Comparison of ENCODE assay signal across 13 cellular contexts in genomic region chr3:69998759-69999158, GRCh38. TPM values are rescaled to one million over a fixed set of nuclear protein-coding genes. Genes with fewer than 3 reads are reported as not detected.
A peak's percentile ranks its signal among the peaks of the same experiment; 100 is the strongest.
DNase-seq lines count a peak whose midpoint lies in the region; ATAC-seq, FAIRE-seq and TF ChIP-seq lines count a peak whose summit lies in the region.
"Had no signal": no experiment of that assay in that cellular context is flagged by ENCODE, and none has a peak within 500 bp of the region (broad histone marks: within the 10 kb centered on the region; RNA-seq: fewer than 3 reads in every experiment).

No MANE protein-coding gene starts in this region.

- no peaks in the 10 kb centered on the region for H3K9me3 ChIP-seq in A549
- H3K9me3 ChIP-seq in esophagus squamous epithelium: no peaks in the 10 kb centered on the region
- H3K9me3 ChIP-seq: mucosa of descending colon had no signal

- POLR2A ChIA-PET in A549 (lab: Yijun Ruan, JAX): no interaction called here

- H3K27ac ChIP-seq in A549 (no peak overlapping the region; a peak in 1 of 6 replicates), esophagus squamous epithelium (peak overlapping the region in 3 of 4 donors; percentile 67 to 86 (median 74))

- peaks cover 32% of the 10 kb centered on the region for H3K4me1 Mint-ChIP-seq in osteocyte (ENCODE audit: unreplicated experiment)
- H3K4me1 Mint-ChIP-seq: CD4-positive, CD25-positive, alpha-beta regulatory T cell had no signal

- H3K27me3 Mint-ChIP-seq in osteocyte (ENCODE audit: unreplicated experiment): no peaks in the 10 kb centered on the region
- H3K27me3 Mint-ChIP-seq: CD4-positive, CD25-positive, alpha-beta regulatory T cell had no signal

- intact Hi-C loops in esophagus squamous epithelium (cut with DNase I): no loop called here

- no peaks in the 10 kb centered on the region for H3K27me3 ChIP-seq in esophagus squamous epithelium

- peak overlapping the region; percentile 82 for H3K27ac Mint-ChIP-seq in osteocyte (ENCODE audit: unreplicated experiment)
- H3K27ac Mint-ChIP-seq: activated naive CD4-positive, alpha-beta T cell treated with anti-CD3 and anti-CD28 coated beads for 36 hours; CD4-positive, CD25-positive, alpha-beta regulatory T cell had no signal

- H3K36me3 ChIP-seq in esophagus squamous epithelium: no peaks in the 10 kb centered on the region

- 14% methylated on average over 3 of the region's 3 CpGs for WGBS in A549 (ENCODE audit: missing lambda C conversion rate)
- WGBS in esophagus squamous epithelium, 2 donors: 25 to 40% methylated on average over 3 of the region's 3 CpGs

- DNase-seq in A549 (ENCODE audit: low read depth in 1 of 2, low spot score in 1 of 2): no peak
- peak; percentile 52 for DNase-seq in NCI-H748 (lab: John Stamatoyannopoulos, UW; ENCODE audit: unreplicated experiment)
- DNase-seq in esophagus squamous epithelium (lab: John Stamatoyannopoulos, UW): no peak
- no peak for DNase-seq in osteocyte (ENCODE audit: extremely low spot score, unreplicated experiment)
- DNase-seq in NCI-H146 treated with DMSO at 0.1 percent for 48 hours (lab: John Stamatoyannopoulos, UW; ENCODE audit: unreplicated experiment): no peak
- no peak for DNase-seq in cerebellum (ENCODE audit: low spot score)
- no peak for DNase-seq in NCI-H128 (lab: John Stamatoyannopoulos, UW; ENCODE audit: unreplicated experiment)
- DNase-seq in RPMI8226: no peak
- DNase-seq: activated CD4-positive, alpha-beta T cell treated with anti-CD3 and anti-CD28 coated beads for 1 hour; activated naive CD4-positive, alpha-beta T cell treated with anti-CD3 and anti-CD28 coated beads for 36 hours; CD4-positive, CD25-positive, alpha-beta regulatory T cell; mucosa of descending colon had no signal

- peak overlapping the region; percentile 25 for H3K4me3 ChIP-seq in A549
- H3K4me3 ChIP-seq in esophagus squamous epithelium: peak overlapping the region in 2 of 4 donors; percentile 5 to 34
- H3K4me3 ChIP-seq: mucosa of descending colon had no signal

- no peaks in the 10 kb centered on the region for H3K36me3 Mint-ChIP-seq in osteocyte (ENCODE audit: unreplicated experiment)
- H3K36me3 Mint-ChIP-seq: CD4-positive, CD25-positive, alpha-beta regulatory T cell had no signal

- peak overlapping the region; percentile 50 for H3K4me3 Mint-ChIP-seq in osteocyte (ENCODE audit: unreplicated experiment)
- H3K4me3 Mint-ChIP-seq: activated naive CD4-positive, alpha-beta T cell treated with anti-CD3 and anti-CD28 coated beads for 36 hours; CD4-positive, CD25-positive, alpha-beta regulatory T cell had no signal

- no peak for TF ChIP-seq POLR2A in A549 (IDR thresholded peaks at IDR 0.05; ENCODE audit: low read length)
- TF ChIP-seq POLR2A in esophagus squamous epithelium (IDR thresholded peaks at IDR 0.05): no peak

- peak overlapping the region; percentile 46 for H3K4me2 ChIP-seq in A549

- TF ChIP-seq RAD21 in A549 (conservative IDR thresholded peaks at IDR 0.05 in 1 of 2, IDR thresholded peaks at IDR 0.05 in 1 of 2): no peak

- TF ChIP-seq CTCF in A549 (IDR thresholded peaks at IDR 0.05) (no peak), esophagus squamous epithelium (IDR thresholded peaks at IDR 0.05) (no peak), osteocyte (IDR thresholded peaks at IDR 0.05) (no peak)

- TF ChIP-seq EP300 in A549 (IDR thresholded peaks at IDR 0.05): no peak

- CTCF ChIA-PET in A549 (lab: Yijun Ruan, JAX): interaction anchor here (1.3 kb wide), 1 partner anchor 1055 kb away, joined by 3 read pairs; no protein-coding TSS in a partner anchor

- FAIRE-seq in A549 (lab: Jason Lieb, UNC): no peak
- FAIRE-seq: GM12892 had no signal

- H3K4me1 ChIP-seq in A549: peaks cover 4% of the 10 kb centered on the region; the same call in 2 of the 3 replicates
- H3K4me1 ChIP-seq in esophagus squamous epithelium: peaks cover 0 to 23% (median 4%) of the 10 kb centered on the region in 3 donors

- ATAC-seq in A549: no peak
- ATAC-seq: mucosa of descending colon had no signal

- H3K9me3 Mint-ChIP-seq in osteocyte (ENCODE audit: unreplicated experiment): no peaks in the 10 kb centered on the region
- H3K9me3 Mint-ChIP-seq: activated naive CD4-positive, alpha-beta T cell treated with anti-CD3 and anti-CD28 coated beads for 36 hours had no signal

TF ChIP-seq in A549, 52 proteins besides CTCF, POLR2A, EP300 and RAD21:
- TF ChIP-seq, protein P1, sequence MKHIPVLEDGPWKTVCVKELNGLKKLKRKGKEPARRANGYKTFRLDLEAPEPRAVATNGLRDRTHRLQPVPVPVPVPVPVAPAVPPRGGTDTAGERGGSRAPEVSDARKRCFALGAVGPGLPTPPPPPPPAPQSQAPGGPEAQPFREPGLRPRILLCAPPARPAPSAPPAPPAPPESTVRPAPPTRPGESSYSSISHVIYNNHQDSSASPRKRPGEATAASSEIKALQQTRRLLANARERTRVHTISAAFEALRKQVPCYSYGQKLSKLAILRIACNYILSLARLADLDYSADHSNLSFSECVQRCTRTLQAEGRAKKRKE (CRISPR knock-in tag; IDR thresholded peaks at IDR 0.05; ENCODE audit: low read depth): no peak
- TF ChIP-seq FOXS1 (CRISPR knock-in tag; IDR thresholded peaks at IDR 0.05): no peak
- no peak for TF ChIP-seq HDAC2 (IDR thresholded peaks at IDR 0.05)
- no peak for TF ChIP-seq ELK1 (IDR thresholded peaks at IDR 0.05; ENCODE audit: low read depth, low read length)
- TF ChIP-seq ZFP36 (IDR thresholded peaks at IDR 0.05; ENCODE audit: borderline replicate concordance, partially characterized antibody): no peak
- no peak for TF ChIP-seq BCL3 (IDR thresholded peaks at IDR 0.05)
- TF ChIP-seq CHD4 (IDR thresholded peaks at IDR 0.05; ENCODE audit: borderline replicate concordance): no peak
- no peak for TF ChIP-seq BHLHE40 (IDR thresholded peaks at IDR 0.05; ENCODE audit: low read depth, low read length)
- TF ChIP-seq HOXA7 (CRISPR knock-in tag; IDR thresholded peaks at IDR 0.05): no peak
- TF ChIP-seq ZC3H11A (IDR thresholded peaks at IDR 0.05): no peak
- TF ChIP-seq EHF (CRISPR knock-in tag; IDR thresholded peaks at IDR 0.05): no peak
- no peak for TF ChIP-seq EHMT2 (IDR thresholded peaks at IDR 0.05; ENCODE audit: low read depth)
- TF ChIP-seq CHD2 (IDR thresholded peaks at IDR 0.05; ENCODE audit: low read length, partially characterized antibody): no peak
- no peak for TF ChIP-seq HEYL (CRISPR knock-in tag; IDR thresholded peaks at IDR 0.05)
- no peak for TF ChIP-seq JUN (IDR thresholded peaks at IDR 0.05)
- TF ChIP-seq JUNB (IDR thresholded peaks at IDR 0.05): no peak
- no peak for TF ChIP-seq ESRRA (IDR thresholded peaks at IDR 0.05; ENCODE audit: borderline replicate concordance, low read length)

RNA-seq across cellular contexts. Expression of gene SAMMSON, which starts 0.8 kb away (rescaled TPM):
- polyA plus RNA-seq in A549 (2011; rRNA removed) (not detected in 2 replicates), A549 (2017; fragmentation: RNase III; extraction: RNeasy Plus Mini Kit Qiagen cat#74134 plus additional on column Dnase treatment) (not detected in 3 replicates)
- not detected in 2 replicates for polyA plus RNA-seq in A549 (2012; cell fraction: cytosol; rRNA removed)
- polyA plus RNA-seq in A549 (2012; cell fraction: nucleus; rRNA removed): not detected in 2 replicates
- not detected in 2 replicates for polyA minus RNA-seq in A549 (2011; rRNA and poly(A)+ RNA removed)
- total RNA-seq in esophagus squamous epithelium (1 to 10 TPM in 1 of 4 donors, under 1 TPM in 1, not detected in 2; 0.94 to 6.1 TPM), osteocyte (not detected in 2 replicates), cerebellum (not detected)
- total RNA-seq: activated naive CD4-positive, alpha-beta T cell treated with anti-CD3 and anti-CD28 coated beads for 36 hours; CD4-positive, CD25-positive, alpha-beta regulatory T cell; mucosa of descending colon had no signal
- polyA plus RNA-seq: CD4-positive, CD25-positive, alpha-beta regulatory T cell had no signal

Comparison
In these comparisons a context has a peak if more than half of its experiments do, and no peak if none do; other contexts are left out.
1. H3K27ac ChIP-seq: peak in esophagus squamous epithelium (3 of 4); none in A549 (0 of 2).